Comparison of ENCODE assay signal across 9 cellular contexts in the genomic region with DNA sequence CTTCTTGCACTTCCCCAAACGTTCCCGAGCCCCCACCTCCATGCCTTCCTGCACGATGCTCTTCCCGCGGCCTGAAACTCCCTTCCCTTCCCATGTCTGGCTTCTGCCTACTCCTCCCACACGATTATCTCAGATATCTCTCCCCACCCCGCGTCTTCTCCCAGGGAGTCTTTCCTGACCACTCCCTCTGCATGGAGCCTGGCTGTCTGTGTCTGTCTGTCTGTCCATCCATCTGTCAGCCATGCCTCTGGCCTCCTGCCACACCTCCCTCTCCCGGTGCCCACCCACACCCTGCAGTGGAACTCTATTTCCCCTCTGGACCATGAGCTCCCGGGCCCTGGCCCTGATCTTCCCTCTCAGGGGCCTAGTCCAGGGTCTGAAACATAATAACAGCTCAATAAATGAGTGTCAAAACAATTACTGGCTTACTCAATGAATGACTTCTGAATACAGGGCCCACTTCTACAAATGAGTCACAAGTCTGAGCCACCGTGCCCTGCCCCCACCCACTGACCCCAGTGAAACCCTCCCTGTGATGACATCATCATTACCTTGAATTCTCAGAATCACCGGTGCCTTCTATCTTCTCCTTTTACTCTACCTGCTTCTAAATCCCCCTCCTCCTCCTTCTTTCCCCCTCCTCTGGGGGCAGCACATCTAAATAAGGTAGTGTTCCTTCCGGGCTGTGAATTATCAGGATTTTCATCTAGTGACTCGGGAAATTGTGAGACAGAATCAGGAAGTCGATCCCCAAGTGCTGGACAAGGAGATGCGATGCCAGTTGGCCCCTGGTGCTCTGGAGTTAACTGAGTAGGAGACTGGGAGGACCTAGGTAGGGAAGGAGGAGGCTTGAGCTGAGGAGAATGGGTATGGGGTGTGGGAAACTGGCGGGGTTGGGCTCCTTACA. TPM values are rescaled to one million over a fixed set of nuclear protein-coding genes. Genes with fewer than 3 reads are reported as not detected.
DNase-seq lines count a peak whose midpoint lies in the region; ATAC-seq lines count a peak whose summit lies in the region.
"Had no signal": no experiment of that assay in that cellular context is flagged by ENCODE, and none has a peak within 500 bp of the region (broad histone marks: within the 10 kb centered on the region; RNA-seq: fewer than 3 reads in every experiment).

No MANE protein-coding gene starts in this region.

- peak; percentile 87 to 88 for ATAC-seq in stimulated activated naive B cell treated with anti-CD40 and anti-IgM and Interleukin-4, amounts not matched to agents 10 μg/mL and 1 μg/mL and 100 μg/mL, for 72 hours (replicated peaks)

- no peaks in the 10 kb centered on the region for H3K36me3 Mint-ChIP-seq in stimulated activated naive B cell treated with anti-CD40 and anti-IgM and Interleukin-4, amounts not matched to agents 10 μg/mL and 1 μg/mL and 100 μg/mL, for 72 hours

- peak overlapping the region; percentile 94 for H3K27ac Mint-ChIP-seq in stimulated activated naive B cell treated with anti-CD40 and anti-IgM and Interleukin-4, amounts not matched to agents 10 μg/mL and 1 μg/mL and 100 μg/mL, for 72 hours

- peaks cover 43 to 79% of the 10 kb centered on the region in 2 donors for H3K4me1 Mint-ChIP-seq in stimulated activated naive B cell treated with anti-CD40 and anti-IgM and Interleukin-4, amounts not matched to agents 10 μg/mL and 1 μg/mL and 100 μg/mL, for 72 hours

- H3K27me3 Mint-ChIP-seq in stimulated activated naive B cell treated with anti-CD40 and anti-IgM and Interleukin-4, amounts not matched to agents 10 μg/mL and 1 μg/mL and 100 μg/mL, for 72 hours = no peaks in the 10 kb centered on the region

- DNase-seq in DMS53 (lab: John Stamatoyannopoulos, UW) = peak; percentile 21
- no peak for DNase-seq in DMS53 treated with DMSO at 0.1 percent for 48 hours (lab: John Stamatoyannopoulos, UW; ENCODE audit: unreplicated experiment)
- DNase-seq in activated T-cell treated with anti-CD3 and anti-CD28 coated beads for 4 hours = peak; percentile 67
- peak; percentile 78 for DNase-seq in kidney glomerular epithelial cell (lab: John Stamatoyannopoulos, UW)
- peak; percentile 75 for DNase-seq in stimulated activated naive B cell treated with anti-CD40 and anti-IgM and Interleukin-4, amounts not matched to agents 10 μg/mL and 1 μg/mL and 100 μg/mL, for 72 hours
- DNase-seq in NCI-H345 treated with DMSO at 0.1 percent for 48 hours (lab: John Stamatoyannopoulos, UW; ENCODE audit: unreplicated experiment) = no peak
- DNase-seq in D341Med (ENCODE audit: low spot score) = no peak
- no peak for DNase-seq in occipital lobe (lab: John Stamatoyannopoulos, UW)
- DNase-seq: ovary had no signal

- no peaks in the 10 kb centered on the region for H3K9me3 Mint-ChIP-seq in stimulated activated naive B cell treated with anti-CD40 and anti-IgM and Interleukin-4, amounts not matched to agents 10 μg/mL and 1 μg/mL and 100 μg/mL, for 72 hours

- H3K4me3 Mint-ChIP-seq in stimulated activated naive B cell treated with anti-CD40 and anti-IgM and Interleukin-4, amounts not matched to agents 10 μg/mL and 1 μg/mL and 100 μg/mL, for 72 hours = peak overlapping the region; percentile 65 to 68

RNA-seq across cellular contexts. Expression of a gene that starts 46.1 kb away (rescaled TPM):
- total RNA-seq in occipital lobe = 2.3 TPM

RNA-seq across cellular contexts. Expression of a gene that starts 57.1 kb away (rescaled TPM):
- total RNA-seq in occipital lobe = 6.2 TPM

Comparison
In these comparisons a context has a peak if more than half of its experiments do, and no peak if none do; other contexts are left out.
1. DNase-seq: peak in DMS53 (single experiment), activated T-cell treated with anti-CD3 and anti-CD28 coated beads for 4 hours (single experiment), kidney glomerular epithelial cell (single experiment) and stimulated activated naive B cell treated with anti-CD40 and anti-IgM and Interleukin-4, amounts not matched to agents 10 μg/mL and 1 μg/mL and 100 μg/mL, for 72 hours (single experiment); none in DMS53 treated with DMSO at 0.1 percent for 48 hours (single experiment), NCI-H345 treated with DMSO at 0.1 percent for 48 hours (single experiment), D341Med (single experiment) and occipital lobe (single experiment).